18 cellular contexts compared by ENCODE assay signal in genomic region chr2:32617790-32618189, GRCh38.
"Had no signal": no experiment of that assay in that cellular context is flagged by ENCODE, and none has a peak within 500 bp of the region (broad histone marks: within the 10 kb centered on the region; RNA-seq: fewer than 3 reads in every experiment).

No MANE protein-coding gene starts in this region.

- ATAC-seq: activated CD8-positive, alpha-beta T cell treated with anti-CD3 and anti-CD28 coated beads, Interleukin-2, amount 10 ng/mL, durations not matched to agents 7 days and 5 days; activated naive CD8-positive, alpha-beta T cell treated with anti-CD3 and anti-CD28 coated beads, Interleukin-2, amount 50 U/mL, for 24 hours; heart right ventricle; naive thymus-derived CD8-positive, alpha-beta T cell; stimulated activated naive CD8-positive, alpha-beta T cell treated with anti-CD3 and anti-CD28 coated beads, Interleukin-15, Interleukin-2, amounts not matched to agents 100 U/mL and 50 U/mL, for 24 hours had no signal

- H3K27me3 ChIP-seq: cardiac muscle cell, heart right ventricle, neural progenitor cell, sigmoid colon, thyroid gland had no signal

- H3K9me3 Mint-ChIP-seq: activated naive CD8-positive, alpha-beta T cell treated with anti-CD3 and anti-CD28 coated beads, Interleukin-2, amount 50 U/mL, for 24 hours; naive thymus-derived CD8-positive, alpha-beta T cell; neural progenitor cell; T-helper 1 cell treated with Interleukin-12 subunit alpha and Interleukin-12 subunit beta and Interleukin-4 antibody, amounts not matched to agents 30 μg/mL and 1 μg/mL, for 36 hours had no signal

- H3K4me1 Mint-ChIP-seq: activated naive CD8-positive, alpha-beta T cell treated with anti-CD3 and anti-CD28 coated beads, Interleukin-2, amount 50 U/mL, for 24 hours; naive thymus-derived CD8-positive, alpha-beta T cell; neural progenitor cell had no signal

- H3K27ac ChIP-seq: cardiac muscle cell, heart right ventricle, neural progenitor cell, sigmoid colon, thyroid gland had no signal

- DNase-seq: activated CD4-positive, alpha-beta T cell treated with anti-CD3 and anti-CD28 coated beads for 48 hours; activated CD4-positive, CD25-positive, alpha-beta regulatory T cell; activated CD8-positive, alpha-beta T cell treated with anti-CD3 and anti-CD28 coated beads, Interleukin-2, amount 10 ng/mL, durations not matched to agents 7 days and 5 days; activated gamma-delta T cell treated with Interleukin-2 at 50 U/mL for 16 hours; activated naive CD8-positive, alpha-beta T cell treated with anti-CD3 and anti-CD28 coated beads, Interleukin-2, amount 50 U/mL, for 24 hours; activated T-cell treated with anti-CD3 and anti-CD28 coated beads, Interleukin-2, amount 50 U/mL, for 1 hour; heart right ventricle; naive thymus-derived CD8-positive, alpha-beta T cell; posterior cingulate gyrus; sigmoid colon; stimulated activated CD4-positive, alpha-beta T cell treated with anti-CD3 and anti-CD28 coated beads, Interleukin-4, amount 100 ng/mL, for 1 hour; stimulated activated naive CD8-positive, alpha-beta T cell treated with anti-CD3 and anti-CD28 coated beads, Interleukin-15, Interleukin-2, amounts not matched to agents 100 U/mL and 50 U/mL, for 24 hours; substantia nigra; thyroid gland had no signal

- H3K27ac Mint-ChIP-seq: activated CD8-positive, alpha-beta T cell treated with anti-CD3 and anti-CD28 coated beads, Interleukin-2, amount 10 ng/mL, durations not matched to agents 7 days and 5 days; activated naive CD8-positive, alpha-beta T cell treated with anti-CD3 and anti-CD28 coated beads, Interleukin-2, amount 50 U/mL, for 24 hours; neural progenitor cell; T-helper 1 cell treated with Interleukin-12 subunit alpha and Interleukin-12 subunit beta and Interleukin-4 antibody, amounts not matched to agents 30 μg/mL and 1 μg/mL, for 36 hours had no signal

- H3K4me3 Mint-ChIP-seq: activated CD8-positive, alpha-beta T cell treated with anti-CD3 and anti-CD28 coated beads, Interleukin-2, amount 10 ng/mL, durations not matched to agents 7 days and 5 days; activated naive CD8-positive, alpha-beta T cell treated with anti-CD3 and anti-CD28 coated beads, Interleukin-2, amount 50 U/mL, for 24 hours; naive thymus-derived CD8-positive, alpha-beta T cell; neural progenitor cell; T-helper 1 cell treated with Interleukin-12 subunit alpha and Interleukin-12 subunit beta and Interleukin-4 antibody, amounts not matched to agents 30 μg/mL and 1 μg/mL, for 36 hours had no signal

- H3K27me3 Mint-ChIP-seq: activated naive CD8-positive, alpha-beta T cell treated with anti-CD3 and anti-CD28 coated beads, Interleukin-2, amount 50 U/mL, for 24 hours; naive thymus-derived CD8-positive, alpha-beta T cell had no signal

- H3K9me3 ChIP-seq: heart right ventricle, sigmoid colon, thyroid gland had no signal

- H3K4me3 ChIP-seq: cardiac muscle cell, heart right ventricle, lung, neural progenitor cell, sigmoid colon, thyroid gland had no signal

- H3K4me1 ChIP-seq: neural progenitor cell, thyroid gland had no signal
